ENCODE assay signal across 22 cellular contexts in the genomic region with DNA sequence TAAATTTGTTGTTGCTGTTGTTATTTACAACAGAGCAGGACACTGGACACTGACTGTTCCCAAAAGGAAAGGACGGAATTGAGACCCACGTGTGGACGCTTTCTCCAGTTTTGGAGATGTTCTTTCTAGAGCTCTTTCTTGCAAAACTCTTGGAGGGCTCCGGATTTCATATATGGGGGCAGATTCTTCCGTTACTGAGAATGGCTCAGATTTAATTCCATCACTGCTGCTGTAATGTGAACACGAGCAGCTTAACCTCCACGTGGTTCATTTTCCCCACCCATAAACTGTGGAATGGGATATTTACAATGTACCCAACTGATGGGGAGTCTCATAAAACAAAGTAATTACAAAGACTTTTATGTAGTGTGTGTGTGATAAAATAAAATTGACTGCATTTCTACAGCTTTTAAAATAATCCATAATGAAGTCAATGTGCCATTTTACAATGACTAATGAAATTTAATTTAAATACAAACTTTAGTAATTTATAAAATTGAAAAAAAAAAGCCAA.
"Had no signal": no experiment of that assay in that cellular context is flagged by ENCODE, and none has a peak within 500 bp of the region (broad histone marks: within the 10 kb centered on the region; RNA-seq: fewer than 3 reads in every experiment).

No MANE protein-coding gene starts in this region.

- DNase-seq: activated CD4-positive, alpha-beta memory T cell treated with anti-CD3 and anti-CD28 coated beads, Interleukin-2, amount 10 ng/mL, durations not matched to agents 7 days and 5 days; activated CD4-positive, alpha-beta T cell treated with anti-CD3 and anti-CD28 coated beads, Interleukin-2, amount 50 U/mL, for 1 hour; activated CD4-positive, CD25-positive, alpha-beta regulatory T cell; activated gamma-delta T cell; activated naive CD4-positive, alpha-beta T cell treated with anti-CD3 and anti-CD28 coated beads for 36 hours; activated T-cell treated with anti-CD3 and anti-CD28 coated beads for 4 hours; activated T-cell treated with anti-CD3 and anti-CD28 coated beads, Interleukin-2, amount 50 U/mL, for 48 hours; MV-4-11; NCI-H1092 treated with DMSO at 0.1 percent for 48 hours; NCI-H1436; NCI-H1694 treated with DMSO at 0.1 percent for 48 hours; NCI-H2029 treated with DMSO at 0.1 percent for 48 hours; NCI-H345; NCI-H510A; NCI-H526 treated with DMSO at 0.1 percent for 48 hours; SHP77; T-helper 9 cell had no signal

- H3K4me1 Mint-ChIP-seq: activated CD4-positive, alpha-beta memory T cell treated with anti-CD3 and anti-CD28 coated beads, Interleukin-2, amount 10 ng/mL, durations not matched to agents 7 days and 5 days; activated T-helper 17 cell treated with anti-CD3 and anti-CD28 coated beads, Interleukin-2, amount 50 U/mL, for 72 hours had no signal

- H3K36me3 ChIP-seq: cardiac muscle cell had no signal

- H3K36me3 Mint-ChIP-seq: activated naive CD8-positive, alpha-beta T cell; brain had no signal

- H3K27ac Mint-ChIP-seq: activated CD4-positive, alpha-beta memory T cell treated with anti-CD3 and anti-CD28 coated beads, Interleukin-2, amount 10 ng/mL, durations not matched to agents 7 days and 5 days; activated naive CD4-positive, alpha-beta T cell treated with anti-CD3 and anti-CD28 coated beads for 36 hours; activated naive CD8-positive, alpha-beta T cell; activated T-helper 17 cell treated with anti-CD3 and anti-CD28 coated beads, Interleukin-2, amount 50 U/mL, for 72 hours; T-helper 1 cell treated with Interleukin-12 subunit alpha and Interleukin-12 subunit beta and Interleukin-4 antibody, amounts not matched to agents 30 μg/mL and 1 μg/mL, for 36 hours had no signal

- H3K4me3 Mint-ChIP-seq: activated CD4-positive, alpha-beta memory T cell treated with anti-CD3 and anti-CD28 coated beads, Interleukin-2, amount 10 ng/mL, durations not matched to agents 7 days and 5 days; activated naive CD4-positive, alpha-beta T cell treated with anti-CD3 and anti-CD28 coated beads for 36 hours; activated naive CD8-positive, alpha-beta T cell; activated T-helper 17 cell treated with anti-CD3 and anti-CD28 coated beads, Interleukin-2, amount 50 U/mL, for 72 hours; T-helper 1 cell treated with Interleukin-12 subunit alpha and Interleukin-12 subunit beta and Interleukin-4 antibody, amounts not matched to agents 30 μg/mL and 1 μg/mL, for 36 hours had no signal

- H3K4me3 ChIP-seq: cardiac muscle cell had no signal

- H3K27me3 ChIP-seq: cardiac muscle cell had no signal

- H3K27ac ChIP-seq: cardiac muscle cell had no signal

- ATAC-seq: activated T-helper 17 cell treated with anti-CD3 and anti-CD28 coated beads, Interleukin-2, amount 50 U/mL, for 72 hours had no signal

- H3K9me3 Mint-ChIP-seq: activated CD4-positive, alpha-beta memory T cell treated with anti-CD3 and anti-CD28 coated beads, Interleukin-2, amount 10 ng/mL, durations not matched to agents 7 days and 5 days; activated naive CD4-positive, alpha-beta T cell treated with anti-CD3 and anti-CD28 coated beads for 36 hours; activated T-helper 17 cell treated with anti-CD3 and anti-CD28 coated beads, Interleukin-2, amount 50 U/mL, for 72 hours had no signal
